In genomic region chr18:57547260-57547659, GRCh38 we compare ENCODE assay signal across 18 cellular contexts.
"Had no signal": no experiment of that assay in that cellular context is flagged by ENCODE, and none has a peak within 500 bp of the region (broad histone marks: within the 10 kb centered on the region; RNA-seq: fewer than 3 reads in every experiment).

No MANE protein-coding gene starts in this region.

- ATAC-seq: esophagus mucosa; heart left ventricle; left lobe of liver; naive thymus-derived CD4-positive, alpha-beta T cell; psoas muscle; right lobe of liver; stimulated activated naive B cell treated with anti-CD40 and anti-IgM and Interleukin-4, amounts not matched to agents 10 μg/mL and 1 μg/mL and 100 μg/mL, for 72 hours; stimulated activated naive CD8-positive, alpha-beta T cell treated with anti-CD3 and anti-CD28 coated beads, Interleukin-15, amount 100 ng/mL, for 72 hours; upper lobe of right lung had no signal

- DNase-seq: dorsolateral prefrontal cortex; effector CD8-positive, alpha-beta T cell; heart left ventricle; islet precursor cell; mammary epithelial cell; naive thymus-derived CD4-positive, alpha-beta T cell; psoas muscle; retina; right lobe of liver; spleen; stimulated activated CD4-positive, alpha-beta T cell treated with anti-CD3 and anti-CD28 coated beads, Interleukin-2, amount 100 ng/mL, for 24 hours; stimulated activated CD4-positive, alpha-beta T cell treated with anti-CD3 and anti-CD28 coated beads, Interleukin-4, amount 100 ng/mL, for 4 hours; stimulated activated naive B cell treated with anti-CD40 and anti-IgM and Interleukin-4, amounts not matched to agents 10 μg/mL and 1 μg/mL and 100 μg/mL, for 72 hours; stimulated activated naive CD8-positive, alpha-beta T cell treated with anti-CD3 and anti-CD28 coated beads, Interleukin-15, amount 100 ng/mL, for 72 hours; testis; upper lobe of right lung had no signal
